ENCODE assay signal across 8 cellular contexts in genomic region chr12:46523863-46524770, GRCh38.
DNase-seq lines count a peak whose midpoint lies in the region; ATAC-seq, FAIRE-seq and TF ChIP-seq lines count a peak whose summit lies in the region.

No MANE protein-coding gene starts in this region.

- DNase-seq in DND-41 (peak; percentile 77), RWPE1 (ENCODE audit: low spot score) (peak; percentile 52), astrocyte of the hippocampus (ENCODE audit: low read depth, low spot score) (peak; percentile 84), D721Med (ENCODE audit: insufficient read length, low spot score) (no peak)

- H3K79me2 ChIP-seq in DND-41 (ENCODE audit: insufficient read depth, low read length): no peaks in the 10 kb centered on the region

- no peaks in the 10 kb centered on the region for H4K20me1 ChIP-seq in DND-41 (ENCODE audit: insufficient read depth, low read length)

- POLR2A ChIA-PET in RWPE1 (lab: Yijun Ruan, JAX; ENCODE audit: low non-redundant PET): no interaction called here

- FAIRE-seq in D721Med (lab: Jason Lieb, UNC): no peak

- ATAC-seq in DND-41 (ENCODE audit: insufficient read depth, low read depth): peak; percentile 97
- ATAC-seq in HG03045 (IDR thresholded peaks at IDR 0.05; ENCODE audit: unreplicated experiment): no peak
- ATAC-seq in GM21619 (IDR thresholded peaks at IDR 0.05; ENCODE audit: unreplicated experiment): no peak
- no peak for ATAC-seq in HG02840 (IDR thresholded peaks at IDR 0.05; ENCODE audit: low FRiP score, unreplicated experiment)

- CTCF ChIA-PET in RWPE1 (lab: Yijun Ruan, JAX): interaction anchor here (0.8 kb wide), 1 partner anchor 23 kb away, joined by 3 read pairs; no protein-coding TSS in a partner anchor

- H3K27me3 ChIP-seq in DND-41 (ENCODE audit: insufficient read depth, low read length, poor library complexity) (no peaks in the 10 kb centered on the region), muscle layer of duodenum (ENCODE audit: low read depth, low read length) (no peaks in the 10 kb centered on the region)

- H3K36me3 ChIP-seq in DND-41 (ENCODE audit: insufficient read depth, low read length): no peaks in the 10 kb centered on the region
- H3K36me3 ChIP-seq in muscle layer of duodenum (ENCODE audit: control insufficient read depth in 1 of 2, insufficient read depth in 2 of 2, low read length in 2 of 2): no peaks in the 10 kb centered on the region

- H3K4me3 ChIP-seq in DND-41 (ENCODE audit: low read depth in 1 of 2, low read length in 2 of 2) (peak overlapping the region in 1 of 2 experiments; percentile 49; a peak in 2 of 4 replicates), muscle layer of duodenum (ENCODE audit: low read depth in 1 of 2, low read length in 2 of 2) (peak overlapping the region in 1 of 2 donors; percentile 10)

- peak overlapping the region; percentile 65 for H2AFZ ChIP-seq in DND-41 (ENCODE audit: low read depth, low read length)

- H3K9me3 ChIP-seq in DND-41 (ENCODE audit: insufficient read depth, low read length, severe bottlenecking): no peaks in the 10 kb centered on the region
- H3K9me3 ChIP-seq in muscle layer of duodenum (ENCODE audit: control insufficient read depth in 1 of 2, low read length in 2 of 2): no peaks in the 10 kb centered on the region

- peak overlapping the region; percentile 56 for H3K9ac ChIP-seq in DND-41 (ENCODE audit: low read depth, low read length)

- no peak for TF ChIP-seq CTCF in DND-41 (IDR thresholded peaks at IDR 0.05; ENCODE audit: borderline replicate concordance, extremely low read depth, low read length, poor library complexity, severe bottlenecking)
- no peak for TF ChIP-seq CTCF in RWPE1 (conservative IDR thresholded peaks at IDR 0.05; ENCODE audit: low read depth)
- TF ChIP-seq CTCF in D721Med (IDR thresholded peaks at IDR 0.05; ENCODE audit: insufficient read depth, missing control alignments): no peak

- H3K4me1 ChIP-seq in DND-41 (ENCODE audit: insufficient read depth, low read length) (peaks cover 29% of the 10 kb centered on the region), muscle layer of duodenum (ENCODE audit: control insufficient read depth in 1 of 2, insufficient read depth in 2 of 2, low read length in 2 of 2) (peaks cover 7 to 19% of the 10 kb centered on the region in 2 donors)

- H3K27ac ChIP-seq in DND-41 (ENCODE audit: low read length) (peak overlapping the region; percentile 84), RWPE1 (no peak overlapping the region), muscle layer of duodenum (ENCODE audit: low read length) (peak overlapping the region; percentile 72)

- peak overlapping the region; percentile 67 for H3K4me2 ChIP-seq in DND-41 (ENCODE audit: insufficient read depth, low read length)
